ENCODE assay signal across 7 cellular contexts in the genomic region with DNA sequence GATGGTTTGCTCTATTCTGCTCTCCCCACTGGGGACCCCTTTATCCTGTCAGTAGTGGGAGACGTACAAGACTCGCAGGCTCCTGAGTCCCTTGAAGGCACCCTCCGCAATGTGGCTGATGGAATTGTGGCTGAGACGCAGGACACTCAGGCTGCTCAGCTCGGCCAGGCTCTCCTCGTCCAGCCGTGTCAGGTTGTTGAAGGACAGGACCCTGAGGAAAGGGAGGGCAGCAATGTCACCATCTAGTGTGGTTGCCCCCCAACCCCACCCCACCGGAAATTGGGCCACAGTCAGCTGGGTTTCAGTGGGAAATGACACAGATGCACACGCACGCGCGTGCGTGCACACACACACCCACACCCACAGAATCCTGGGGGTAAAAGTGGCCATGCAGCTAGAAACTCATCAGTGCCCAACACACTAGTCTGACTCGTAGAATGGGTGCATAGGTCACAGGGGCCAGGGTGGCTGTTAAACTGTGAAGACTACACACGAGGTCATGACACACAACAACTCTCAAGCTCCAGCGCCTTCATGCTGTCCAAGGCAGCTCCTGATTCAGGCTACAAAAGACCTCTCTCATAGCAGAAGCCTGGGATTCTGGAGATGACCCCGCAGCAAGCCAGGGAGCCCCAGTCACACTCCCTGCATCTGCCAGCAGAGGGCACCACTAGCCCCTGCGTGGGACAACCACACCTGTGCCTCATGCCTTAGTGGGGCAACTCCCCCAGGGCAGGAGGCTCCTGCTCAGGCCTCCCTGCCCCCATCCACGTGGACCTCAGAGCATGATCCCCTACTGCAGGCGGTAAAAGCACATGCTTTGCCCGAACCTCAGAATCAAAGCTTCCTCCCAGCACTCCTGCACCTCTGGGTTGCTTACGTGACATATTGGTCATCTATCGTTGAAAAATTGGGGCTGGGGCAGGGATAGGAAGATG.
DNase-seq lines count a peak whose midpoint lies in the region; ATAC-seq and TF ChIP-seq lines count a peak whose summit lies in the region.

No MANE protein-coding gene starts in this region.

- 58% methylated on average over 11 of the region's 23 CpGs for WGBS in esophagus muscularis mucosa

- no peaks in the 10 kb centered on the region for H3K27me3 ChIP-seq in esophagus muscularis mucosa

- TF ChIP-seq CTCF in GM12875 (IDR thresholded peaks at IDR 0.05; ENCODE audit: borderline replicate concordance, insufficient read depth, low read depth, low read length) (peak; percentile 94), NB4 (IDR thresholded peaks at IDR 0.05; ENCODE audit: low read depth, low read length) (peak; percentile 84), esophagus muscularis mucosa (IDR thresholded peaks at IDR 0.05) (peak; percentile 85 to 96 (median 93))

- intact Hi-C loops in esophagus muscularis mucosa (cut with DNase I): loop anchor here (2.0 to 10.0 kb wide), 4 partner anchors 93 to 407 kb away; a partner anchor contains a TSS

- no peaks in the 10 kb centered on the region for H3K9me3 ChIP-seq in esophagus muscularis mucosa

- H3K27me3 Mint-ChIP-seq in natural killer cell treated with Interleukin-12 subunit alpha and Interleukin-12 subunit beta and Interleukin-15 and Interleukin-18, amount 100 ng/mL, for 72 hours: no peaks in the 10 kb centered on the region
- H3K27me3 Mint-ChIP-seq in stimulated activated naive CD8-positive, alpha-beta T cell treated with anti-CD3 and anti-CD28 coated beads, Interleukin-15, amount 100 ng/mL, for 72 hours: no peaks in the 10 kb centered on the region

- no peak overlapping the region for H3K4me3 Mint-ChIP-seq in natural killer cell treated with Interleukin-12 subunit alpha and Interleukin-12 subunit beta and Interleukin-15 and Interleukin-18, amount 100 ng/mL, for 72 hours
- no peak overlapping the region for H3K4me3 Mint-ChIP-seq in stimulated activated naive CD8-positive, alpha-beta T cell treated with anti-CD3 and anti-CD28 coated beads, Interleukin-15, amount 100 ng/mL, for 72 hours

- H3K4me3 ChIP-seq in GM12875 (ENCODE audit: low read depth, low read length) (no peak overlapping the region), NB4 (ENCODE audit: low read depth, low read length) (no peak overlapping the region), esophagus muscularis mucosa (no peak overlapping the region)

- H3K9me3 Mint-ChIP-seq in natural killer cell treated with Interleukin-12 subunit alpha and Interleukin-12 subunit beta and Interleukin-15 and Interleukin-18, amount 100 ng/mL, for 72 hours: no peaks in the 10 kb centered on the region
- H3K9me3 Mint-ChIP-seq in stimulated activated naive CD8-positive, alpha-beta T cell treated with anti-CD3 and anti-CD28 coated beads, Interleukin-15, amount 100 ng/mL, for 72 hours: no peaks in the 10 kb centered on the region

- peak; percentile 46 for DNase-seq in NB4 (ENCODE audit: low read depth)
- peak; percentile 91 for DNase-seq in activated CD8-positive, alpha-beta memory T cell treated with anti-CD3 and anti-CD28 coated beads, Interleukin-2, amount 50 U/mL, for 48 hours
- DNase-seq in esophagus muscularis mucosa (ENCODE audit: extremely low spot score): no peak
- peak; percentile 77 for DNase-seq in natural killer cell treated with Interleukin-12 subunit alpha and Interleukin-12 subunit beta and Interleukin-15 and Interleukin-18, amount 100 ng/mL, for 72 hours (ENCODE audit: low spot score)
- DNase-seq in stimulated activated naive CD8-positive, alpha-beta T cell treated with anti-CD3 and anti-CD28 coated beads, Interleukin-15, amount 100 ng/mL, for 72 hours: peak; percentile 68 to 72

- no peak for TF ChIP-seq POLR2A in NB4 (IDR thresholded peaks at IDR 0.05; ENCODE audit: extremely low read depth, insufficient read length)
- TF ChIP-seq POLR2A in esophagus muscularis mucosa (IDR thresholded peaks at IDR 0.05; ENCODE audit: low read depth): no peak

- H3K27ac ChIP-seq in esophagus muscularis mucosa (replicated peaks in 1 of 4): peak overlapping the region; percentile 73 to 86 (median 82)

- peak; percentile 92 for ATAC-seq in GM21825 (IDR thresholded peaks at IDR 0.05; ENCODE audit: unreplicated experiment)
- peak; percentile 64 to 78 for ATAC-seq in natural killer cell treated with Interleukin-12 subunit alpha and Interleukin-12 subunit beta and Interleukin-15 and Interleukin-18, amount 100 ng/mL, for 72 hours
- ATAC-seq in stimulated activated naive CD8-positive, alpha-beta T cell treated with anti-CD3 and anti-CD28 coated beads, Interleukin-15, amount 100 ng/mL, for 72 hours: peak; percentile 83

- H3K27ac Mint-ChIP-seq in natural killer cell treated with Interleukin-12 subunit alpha and Interleukin-12 subunit beta and Interleukin-15 and Interleukin-18, amount 100 ng/mL, for 72 hours: no peak overlapping the region
- no peak overlapping the region for H3K27ac Mint-ChIP-seq in stimulated activated naive CD8-positive, alpha-beta T cell treated with anti-CD3 and anti-CD28 coated beads, Interleukin-15, amount 100 ng/mL, for 72 hours

- H3K36me3 ChIP-seq in esophagus muscularis mucosa: peaks cover 4 to 75% (median 54%) of the 10 kb centered on the region in 4 donors

- no peaks in the 10 kb centered on the region for H3K36me3 Mint-ChIP-seq in natural killer cell treated with Interleukin-12 subunit alpha and Interleukin-12 subunit beta and Interleukin-15 and Interleukin-18, amount 100 ng/mL, for 72 hours

- H3K4me1 ChIP-seq in esophagus muscularis mucosa: peaks cover 56 to 100% (median 100%) of the 10 kb centered on the region in 4 donors

- H3K4me1 Mint-ChIP-seq in natural killer cell treated with Interleukin-12 subunit alpha and Interleukin-12 subunit beta and Interleukin-15 and Interleukin-18, amount 100 ng/mL, for 72 hours (ENCODE audit: low read depth in 2 of 2): peaks cover 0 to 5% of the 10 kb centered on the region in 2 donors
- no peaks in the 10 kb centered on the region for H3K4me1 Mint-ChIP-seq in stimulated activated naive CD8-positive, alpha-beta T cell treated with anti-CD3 and anti-CD28 coated beads, Interleukin-15, amount 100 ng/mL, for 72 hours

- no peak for TF ChIP-seq EP300 in esophagus muscularis mucosa (IDR thresholded peaks at IDR 0.05)
